Comparison of ENCODE assay signal across 8 cellular contexts in the genomic region with DNA sequence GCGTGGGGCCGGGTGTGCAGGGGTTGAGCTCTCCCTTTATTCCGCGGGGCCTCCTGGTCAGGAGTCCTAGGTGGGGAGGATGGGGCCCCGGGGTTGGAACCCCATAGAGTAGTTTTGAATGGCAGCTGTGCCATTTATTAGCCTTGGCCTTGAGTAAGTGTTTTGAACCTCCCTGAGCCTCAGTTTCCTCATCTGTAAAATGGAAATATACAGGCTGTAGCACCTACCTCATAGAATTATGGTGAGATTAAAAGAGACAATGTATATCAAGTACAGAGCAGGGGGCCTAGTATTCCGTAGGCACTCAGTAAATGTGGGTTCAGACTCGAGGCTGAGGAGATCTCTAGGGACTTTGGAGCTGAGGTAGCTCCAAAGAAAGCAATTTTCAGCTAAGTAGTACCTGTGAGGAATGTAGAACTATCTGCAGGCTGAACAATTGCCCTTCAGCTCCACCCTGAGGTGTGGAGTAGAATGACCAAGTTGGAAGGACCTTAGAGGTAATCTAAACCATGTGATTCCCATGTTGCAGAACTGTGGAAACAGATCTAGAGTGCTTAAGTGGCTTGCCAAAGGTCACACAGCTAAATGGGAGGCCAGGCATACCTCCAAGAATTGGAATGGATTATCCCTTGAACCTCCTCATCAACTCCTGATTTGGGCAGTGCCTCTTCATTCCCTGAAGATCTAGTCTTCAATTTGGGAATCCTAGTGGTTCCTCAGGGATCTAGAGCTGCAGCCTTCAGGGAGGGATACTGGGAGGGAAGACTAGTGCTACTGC. TPM values are rescaled to one million over a fixed set of nuclear protein-coding genes. Genes with fewer than 3 reads are reported as not detected.
A peak's percentile ranks its signal among the peaks of the same experiment; 100 is the strongest.
DNase-seq lines count a peak whose midpoint lies in the region; ATAC-seq and TF ChIP-seq lines count a peak whose summit lies in the region.

No MANE protein-coding gene starts in this region.

- CTCF ChIA-PET in CD8-positive, alpha-beta T cell (lab: Charles Lee), result interaction anchor here (0.6 to 5.0 kb wide), 25 partner anchors 8 to 272 kb away, joined by 3 to 48 read pairs (median 6); a partner anchor contains a TSS

- TF ChIP-seq CTCF in CD8-positive, alpha-beta T cell (IDR thresholded peaks at IDR 0.05), result peak; percentile 67
- TF ChIP-seq CTCF in foreskin keratinocyte (conservative IDR thresholded peaks at IDR 0.05), result peak; percentile 80
- TF ChIP-seq CTCF in osteocyte (IDR thresholded peaks at IDR 0.05), result peak; percentile 28

- DNase-seq in CD8-positive, alpha-beta T cell, result peak in 4 of 7 experiments; percentile 29 to 66 (median 48)
- DNase-seq in NCI-H526 treated with DMSO at 0.1 percent for 48 hours (lab: John Stamatoyannopoulos, UW) (peak; percentile 50), foreskin keratinocyte (peak; percentile 53 to 76), osteocyte (ENCODE audit: extremely low spot score, unreplicated experiment) (no peak), occipital lobe (lab: John Stamatoyannopoulos, UW) (no peak)
- peak; percentile 39 to 42 for DNase-seq in activated T-cell treated with anti-CD3 and anti-CD28 coated beads, Interleukin-2, amount 50 U/mL, for 72 hours

- peak overlapping the region; percentile 67 for H3K27ac Mint-ChIP-seq in CD8-positive, alpha-beta T cell
- H3K27ac Mint-ChIP-seq in activated T-cell treated with anti-CD3 and anti-CD28 coated beads, Interleukin-2, amount 50 U/mL, for 72 hours, result no peak overlapping the region
- peak overlapping the region; percentile 50 for H3K27ac Mint-ChIP-seq in osteocyte (ENCODE audit: unreplicated experiment)

- peaks cover 5% of the 10 kb centered on the region for H3K4me1 ChIP-seq in CD8-positive, alpha-beta T cell (ENCODE audit: insufficient read depth, low read length)
- H3K4me1 ChIP-seq in foreskin keratinocyte, result peaks cover 5% of the 10 kb centered on the region

- no peaks in the 10 kb centered on the region for H3K9me3 Mint-ChIP-seq in CD8-positive, alpha-beta T cell
- H3K9me3 Mint-ChIP-seq in activated T-cell treated with anti-CD3 and anti-CD28 coated beads, Interleukin-2, amount 50 U/mL, for 72 hours, result no peaks in the 10 kb centered on the region
- no peaks in the 10 kb centered on the region for H3K9me3 Mint-ChIP-seq in osteocyte (ENCODE audit: unreplicated experiment)

- no peaks in the 10 kb centered on the region for H3K27me3 Mint-ChIP-seq in CD8-positive, alpha-beta T cell (ENCODE audit: low read depth)
- no peaks in the 10 kb centered on the region for H3K27me3 Mint-ChIP-seq in activated T-cell treated with anti-CD3 and anti-CD28 coated beads, Interleukin-2, amount 50 U/mL, for 72 hours (ENCODE audit: low read depth)
- H3K27me3 Mint-ChIP-seq in osteocyte (ENCODE audit: unreplicated experiment), result no peaks in the 10 kb centered on the region

- peak; percentile 82 for ATAC-seq in CD8-positive, alpha-beta T cell
- ATAC-seq in GM19025 (IDR thresholded peaks at IDR 0.05; ENCODE audit: low read depth, unreplicated experiment), result peak; percentile 59
- peak; percentile 61 for ATAC-seq in HG03196 (IDR thresholded peaks at IDR 0.05; ENCODE audit: unreplicated experiment)
- ATAC-seq in activated T-cell treated with anti-CD3 and anti-CD28 coated beads, Interleukin-2, amount 50 U/mL, for 72 hours (replicated peaks in 1 of 2), result peak; percentile 63 to 69
- ATAC-seq in foreskin keratinocyte, result peak; percentile 73

- H3K27ac ChIP-seq in CD8-positive, alpha-beta T cell (ENCODE audit: low read depth, low read length), result peak overlapping the region; percentile 49
- H3K27ac ChIP-seq in foreskin keratinocyte, result no peak overlapping the region

- H3K4me3 ChIP-seq in CD8-positive, alpha-beta T cell (ENCODE audit: low read depth, low read length), result peak overlapping the region; percentile 71

- peaks cover 15% of the 10 kb centered on the region for H3K4me1 Mint-ChIP-seq in CD8-positive, alpha-beta T cell (ENCODE audit: low read depth)
- H3K4me1 Mint-ChIP-seq in activated T-cell treated with anti-CD3 and anti-CD28 coated beads, Interleukin-2, amount 50 U/mL, for 72 hours (ENCODE audit: low read depth), result peaks cover 29% of the 10 kb centered on the region
- H3K4me1 Mint-ChIP-seq in osteocyte (ENCODE audit: unreplicated experiment), result peaks cover 9% of the 10 kb centered on the region

- no peaks in the 10 kb centered on the region for H3K9me3 ChIP-seq in CD8-positive, alpha-beta T cell (ENCODE audit: low read length)

- POLR2A ChIA-PET in CD8-positive, alpha-beta T cell (lab: Charles Lee), result interaction anchor here (0.6 to 3.6 kb wide), 9 partner anchors 12 to 264 kb away, joined by 3 to 30 read pairs (median 4); a partner anchor contains a TSS

- intact Hi-C loops in CD8-positive, alpha-beta T cell (cut with DNase I, micrococcal nuclease), result loop anchor here (1.0 to 5.0 kb wide), 7 partner anchors 11 to 102 kb away; a partner anchor contains a TSS

- peak overlapping the region; percentile 97 for H3K4me3 Mint-ChIP-seq in CD8-positive, alpha-beta T cell
- H3K4me3 Mint-ChIP-seq in activated T-cell treated with anti-CD3 and anti-CD28 coated beads, Interleukin-2, amount 50 U/mL, for 72 hours, result peak overlapping the region; percentile 96 to 99
- peak overlapping the region; percentile 97 for H3K4me3 Mint-ChIP-seq in osteocyte (ENCODE audit: unreplicated experiment)

- peaks cover 5% of the 10 kb centered on the region for H3K36me3 Mint-ChIP-seq in CD8-positive, alpha-beta T cell
- no peaks in the 10 kb centered on the region for H3K36me3 Mint-ChIP-seq in activated T-cell treated with anti-CD3 and anti-CD28 coated beads, Interleukin-2, amount 50 U/mL, for 72 hours (ENCODE audit: insufficient read depth in 2 of 2)
- peaks cover 2% of the 10 kb centered on the region for H3K36me3 Mint-ChIP-seq in osteocyte (ENCODE audit: unreplicated experiment)

- H3K27me3 ChIP-seq in CD8-positive, alpha-beta T cell (ENCODE audit: insufficient read depth, low read length), result no peaks in the 10 kb centered on the region
- no peaks in the 10 kb centered on the region for H3K27me3 ChIP-seq in foreskin keratinocyte

- no peaks in the 10 kb centered on the region for H3K36me3 ChIP-seq in CD8-positive, alpha-beta T cell (ENCODE audit: insufficient read depth, low read length)

RNA-seq across cellular contexts. Expression of a gene that starts 0.7 kb away (rescaled TPM):
- 10 to 100 TPM; 16.3 to 18.5 TPM for total RNA-seq in CD8-positive, alpha-beta T cell
- total RNA-seq in activated T-cell treated with anti-CD3 and anti-CD28 coated beads, Interleukin-2, amount 50 U/mL, for 72 hours, result 10 to 100 TPM; 37.6 to 45.9 TPM
- total RNA-seq in foreskin keratinocyte (19.8 and 20.5 TPM in 2 replicates), osteocyte (20.3 and 22.7 TPM in 2 replicates), occipital lobe (9.4 TPM)
- 25.5 and 26.8 TPM in 2 replicates for polyA plus RNA-seq in foreskin keratinocyte

RNA-seq across cellular contexts. Expression of a gene that starts 11.7 kb away (rescaled TPM):
- 100 to 1,000 TPM; 204 to 210 TPM for total RNA-seq in CD8-positive, alpha-beta T cell
- total RNA-seq in activated T-cell treated with anti-CD3 and anti-CD28 coated beads, Interleukin-2, amount 50 U/mL, for 72 hours, result 100 to 1,000 TPM; 141 to 149 TPM
- total RNA-seq in foreskin keratinocyte, result 79.4 and 82.2 TPM in 2 replicates
- 26.2 and 33.0 TPM in 2 replicates for polyA plus RNA-seq in foreskin keratinocyte
- total RNA-seq in osteocyte, result 68.9 and 71.0 TPM in 2 replicates
- total RNA-seq in occipital lobe, result 72.1 TPM

RNA-seq across cellular contexts. Expression of a gene that starts 31.7 kb away (rescaled TPM):
- total RNA-seq in CD8-positive, alpha-beta T cell, result 100 to 1,000 TPM; 125 to 127 TPM
- total RNA-seq in activated T-cell treated with anti-CD3 and anti-CD28 coated beads, Interleukin-2, amount 50 U/mL, for 72 hours, result 100 to 1,000 TPM; 196 to 215 TPM
- total RNA-seq in foreskin keratinocyte (45.9 and 47.2 TPM in 2 replicates), osteocyte (44.6 and 46.8 TPM in 2 replicates), occipital lobe (2.0 TPM)
- polyA plus RNA-seq in foreskin keratinocyte, result 82.9 and 88.5 TPM in 2 replicates

RNA-seq across cellular contexts. Expression of a gene that starts 46.4 kb away (rescaled TPM):
- total RNA-seq in CD8-positive, alpha-beta T cell, result 10 to 100 TPM; 72.5 to 84.3 TPM
- 100 to 1,000 TPM; 129 to 157 TPM for total RNA-seq in activated T-cell treated with anti-CD3 and anti-CD28 coated beads, Interleukin-2, amount 50 U/mL, for 72 hours
- 22.8 and 24.7 TPM in 2 replicates for total RNA-seq in foreskin keratinocyte
- polyA plus RNA-seq in foreskin keratinocyte, result 13.0 and 13.6 TPM in 2 replicates
- 45.2 and 46.9 TPM in 2 replicates for total RNA-seq in osteocyte
- total RNA-seq in occipital lobe, result 12.3 TPM

Comparison
In these comparisons a context has a peak if more than half of its experiments do, and no peak if none do; other contexts are left out.
1. DNase-seq: peak in CD8-positive, alpha-beta T cell (4 of 7), NCI-H526 treated with DMSO at 0.1 percent for 48 hours (single experiment), activated T-cell treated with anti-CD3 and anti-CD28 coated beads, Interleukin-2, amount 50 U/mL, for 72 hours (2 of 2) and foreskin keratinocyte (2 of 2); none in osteocyte (single experiment) and occipital lobe (single experiment).
2. CTCF ChIP-seq: peak in every context shown above with its lines; median percentile 80 in foreskin keratinocyte; 67 in CD8-positive, alpha-beta T cell; 28 in osteocyte.
3. RNA of a gene that starts 31.7 kb away (total RNA-seq): 196 to 215 TPM in activated T-cell treated with anti-CD3 and anti-CD28 coated beads, Interleukin-2, amount 50 U/mL, for 72 hours, 125 to 127 TPM in CD8-positive, alpha-beta T cell, 45.9 to 47.2 TPM in foreskin keratinocyte and 44.6 to 46.8 TPM in osteocyte; 2.0 TPM in occipital lobe (single experiment); every median in the first group is over 10 times any median in the second.
4. Peak in every context shown above with its lines, with median percentiles within 50 percentile points of each other: ATAC-seq and H3K4me3 Mint-ChIP-seq.